Comparison of ENCODE assay signal across 18 cellular contexts in the genomic region with DNA sequence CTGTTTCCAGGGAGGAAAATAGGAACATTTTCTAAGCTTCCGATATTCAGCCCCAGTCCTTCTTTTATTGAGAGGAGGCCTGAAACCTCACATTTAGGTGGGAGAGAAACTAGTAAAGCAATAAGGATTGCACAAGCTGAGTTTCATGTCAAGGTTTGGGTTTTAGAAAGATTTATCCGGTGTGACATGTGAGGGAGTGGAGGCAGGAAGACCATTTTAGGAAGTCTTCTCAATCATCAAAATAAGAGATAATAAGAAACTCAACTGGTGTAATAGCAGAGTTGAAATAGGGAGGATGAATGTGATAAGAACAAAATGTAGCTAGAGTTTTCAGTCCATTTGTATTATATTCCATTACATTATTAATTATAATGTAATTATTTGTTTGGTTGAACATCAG. TPM values are rescaled to one million over a fixed set of nuclear protein-coding genes. Genes with fewer than 3 reads are reported as not detected.
DNase-seq lines count a peak whose midpoint lies in the region; ATAC-seq, FAIRE-seq and TF ChIP-seq lines count a peak whose summit lies in the region.
"Had no signal": no experiment of that assay in that cellular context is flagged by ENCODE, and none has a peak within 500 bp of the region (broad histone marks: within the 10 kb centered on the region; RNA-seq: fewer than 3 reads in every experiment).

No MANE protein-coding gene starts in this region.

- no peak overlapping the region for H3K27ac Mint-ChIP-seq in activated T-helper 17 cell treated with anti-CD3 and anti-CD28 coated beads, Interleukin-2, amount 50 U/mL, for 72 hours
- H3K27ac Mint-ChIP-seq: B cell; CD4-positive, alpha-beta T cell; HFFc6 had no signal

- no peaks in the 10 kb centered on the region for H3K9me2 ChIP-seq in PC-9 (ENCODE audit: insufficient read depth)

- CTCF ChIA-PET in PC-9 (lab: Charles Lee) = no interaction called here

- TF ChIP-seq CTCF in NB4 (IDR thresholded peaks at IDR 0.05; ENCODE audit: low read depth, low read length) (no peak), PC-9 (conservative IDR thresholded peaks at IDR 0.05) (no peak), omental fat pad (IDR thresholded peaks at IDR 0.05) (no peak)

- H2AFZ ChIP-seq in PC-9 = peak overlapping the region; percentile 63

- H3K9me3 ChIP-seq in PC-9 (ENCODE audit: insufficient read depth, low read depth) = no peaks in the 10 kb centered on the region

- intact Hi-C loops in PC-9 (cut with micrococcal nuclease; ENCODE audit: unreplicated experiment) = no loop called here

- no peaks in the 10 kb centered on the region for H4K20me1 ChIP-seq in PC-9 (ENCODE audit: insufficient read depth)

- no peak overlapping the region for H3K4me3 ChIP-seq in NB4 (ENCODE audit: low read depth, low read length)
- H3K4me3 ChIP-seq in PC-9 = no peak overlapping the region

- H3K79me2 ChIP-seq in PC-9 (ENCODE audit: low read depth) = no peaks in the 10 kb centered on the region

- H3K4me3 Mint-ChIP-seq in activated T-helper 17 cell treated with anti-CD3 and anti-CD28 coated beads, Interleukin-2, amount 50 U/mL, for 72 hours = no peak overlapping the region
- H3K4me3 Mint-ChIP-seq: B cell; CD4-positive, alpha-beta T cell; HFFc6 had no signal

- H3F3A ChIP-seq in PC-9 (ENCODE audit: insufficient read depth, low read depth) = no peaks in the 10 kb centered on the region

- TF ChIP-seq POLR2A in H54 (IDR thresholded peaks at IDR 0.05; ENCODE audit: low read depth, low read length) = no peak
- TF ChIP-seq POLR2A in NB4 (IDR thresholded peaks at IDR 0.05; ENCODE audit: extremely low read depth, insufficient read length) = no peak

- H3K27me3 ChIP-seq in PC-9 (ENCODE audit: insufficient read depth, low read depth) = no peaks in the 10 kb centered on the region

- no peaks in the 10 kb centered on the region for H3K36me3 Mint-ChIP-seq in activated T-helper 17 cell treated with anti-CD3 and anti-CD28 coated beads, Interleukin-2, amount 50 U/mL, for 72 hours (ENCODE audit: low read depth)

- no peaks in the 10 kb centered on the region for H3K4me1 Mint-ChIP-seq in activated T-helper 17 cell treated with anti-CD3 and anti-CD28 coated beads, Interleukin-2, amount 50 U/mL, for 72 hours
- H3K4me1 Mint-ChIP-seq: B cell had no signal

- ATAC-seq in omental fat pad (ENCODE audit: low FRiP score) = peak; percentile 63
- ATAC-seq in GM19397 (IDR thresholded peaks at IDR 0.05; ENCODE audit: unreplicated experiment) = no peak
- no peak for ATAC-seq in activated T-helper 17 cell treated with anti-CD3 and anti-CD28 coated beads, Interleukin-2, amount 50 U/mL, for 72 hours (replicated peaks)

- no peaks in the 10 kb centered on the region for H3K9me3 Mint-ChIP-seq in activated T-helper 17 cell treated with anti-CD3 and anti-CD28 coated beads, Interleukin-2, amount 50 U/mL, for 72 hours
- H3K9me3 Mint-ChIP-seq: CD4-positive, alpha-beta T cell; HFFc6 had no signal

- BruUV-seq in PC-9 (replicated peaks; lab: Mats Ljungman, UMichigan) = no TSS peak

- DNase-seq in H54 (ENCODE audit: insufficient read length, low spot score) (no peak), NB4 (ENCODE audit: low read depth) (peak; percentile 7), PC-9 (no peak), omental fat pad (ENCODE audit: low spot score) (no peak), T-helper 1 cell (no peak)
- DNase-seq: C1 segment of cervical spinal cord; Calu3; CD4-positive, alpha-beta T cell; DMS 273 treated with DMSO at 0.1 percent for 48 hours; HCEC 1CT; HFFc6 had no signal

- no peaks in the 10 kb centered on the region for H3K36me3 ChIP-seq in PC-9 (ENCODE audit: low read depth)

- H3K27ac ChIP-seq in PC-9 = no peak overlapping the region

- FAIRE-seq in H54 (lab: Jason Lieb, UNC) = peak; percentile 36
- FAIRE-seq: A204.1, H1, HepG2, HTR-8/SVneo had no signal

- H3K4me1 ChIP-seq in PC-9 (replicated peaks; ENCODE audit: insufficient read depth) = peaks cover 10% of the 10 kb centered on the region; the same call in 1 of the 2 replicates

- POLR2A ChIA-PET in PC-9 (lab: Charles Lee; ENCODE audit: unreplicated experiment) = no interaction called here

- peaks cover 4% of the 10 kb centered on the region for H3K27me3 Mint-ChIP-seq in activated T-helper 17 cell treated with anti-CD3 and anti-CD28 coated beads, Interleukin-2, amount 50 U/mL, for 72 hours
- H3K27me3 Mint-ChIP-seq: B cell; CD4-positive, alpha-beta T cell had no signal

- H3K4me2 ChIP-seq in PC-9 = no peak overlapping the region

RNA-seq across cellular contexts. Expression of gene CLDN16, which starts 27.7 kb away (rescaled TPM):
- total RNA-seq in PC-9 (2021) (0.20 and 0.46 TPM in 2 replicates), omental fat pad (under 1 TPM in 1 of 4 donors, not detected in 3; 0.37 TPM)
- total RNA-seq in activated T-helper 17 cell treated with anti-CD3 and anti-CD28 coated beads, Interleukin-2, amount 50 U/mL, for 72 hours = not detected
- total RNA-seq: B cell; CD4-positive, alpha-beta T cell; H1 had no signal

RNA-seq across cellular contexts. Expression of gene CLDN1, which starts 38.0 kb away (rescaled TPM):
- 25.9 and 27.1 TPM in 2 replicates for total RNA-seq in PC-9 (2021)
- 100 to 1,000 TPM in 1 of 4 donors, 10 to 100 TPM in 2, 1 to 10 TPM in 1; 2.7 to 184 (median 58.3) TPM for total RNA-seq in omental fat pad
- under 1 TPM; 0.11 to 0.61 TPM for total RNA-seq in activated T-helper 17 cell treated with anti-CD3 and anti-CD28 coated beads, Interleukin-2, amount 50 U/mL, for 72 hours
- total RNA-seq: B cell had no signal
